In genomic region chr2:113370478-113371091, GRCh38 we compare ENCODE assay signal across 8 cellular contexts.
DNase-seq lines count a peak whose midpoint lies in the region; ATAC-seq and TF ChIP-seq lines count a peak whose summit lies in the region.

No MANE protein-coding gene starts in this region.

- H3K9me3 ChIP-seq in Panc1 (ENCODE audit: control insufficient read depth, insufficient read depth, low read depth, low read length) (no peaks in the 10 kb centered on the region), right cardiac atrium (ENCODE audit: control insufficient read depth, low read length) (no peaks in the 10 kb centered on the region), spleen (no peaks in the 10 kb centered on the region)

- no peaks in the 10 kb centered on the region for H3K36me3 Mint-ChIP-seq in activated naive CD8-positive, alpha-beta T cell treated with anti-CD3 and anti-CD28 coated beads, Interleukin-2, amount 10 ng/mL, durations not matched to agents 7 days and 5 days

- CTCF ChIA-PET in Panc1 (lab: Charles Lee), result interaction anchor here (1.2 to 1.4 kb wide), 2 partner anchors 122 to 166 kb away, joined by 5 to 14 read pairs; no protein-coding TSS in a partner anchor

- H3K4me3 Mint-ChIP-seq in activated naive CD8-positive, alpha-beta T cell treated with anti-CD3 and anti-CD28 coated beads, Interleukin-2, amount 10 ng/mL, durations not matched to agents 7 days and 5 days, result no peak overlapping the region

- H3K27me3 ChIP-seq in Panc1 (ENCODE audit: control insufficient read depth, insufficient read depth, low read length), result no peaks in the 10 kb centered on the region
- no peaks in the 10 kb centered on the region for H3K27me3 ChIP-seq in right cardiac atrium (ENCODE audit: control insufficient read depth, insufficient read depth)
- H3K27me3 ChIP-seq in spleen (replicated peaks in 1 of 7), result no peaks in the 10 kb centered on the region

- in situ Hi-C loops in Panc1 (cut with HindIII; ENCODE audit: low pct_unique_long_range_greater_than_20kb, low sequenced_read_pairs), result no loop called here

- H3K9me3 Mint-ChIP-seq in activated naive CD8-positive, alpha-beta T cell treated with anti-CD3 and anti-CD28 coated beads, Interleukin-2, amount 10 ng/mL, durations not matched to agents 7 days and 5 days, result no peaks in the 10 kb centered on the region

- H3K4me1 Mint-ChIP-seq in activated naive CD8-positive, alpha-beta T cell treated with anti-CD3 and anti-CD28 coated beads, Interleukin-2, amount 10 ng/mL, durations not matched to agents 7 days and 5 days, result peaks cover 25% of the 10 kb centered on the region

- H3K36me3 ChIP-seq in Panc1 (ENCODE audit: control insufficient read depth, insufficient read depth, low read length) (no peaks in the 10 kb centered on the region), spleen (no peaks in the 10 kb centered on the region)

- BruUV-seq in Panc1 (replicated peaks; lab: Mats Ljungman, UMichigan), result no TSS peak

- DNase-seq in activated naive CD4-positive, alpha-beta T cell treated with Interleukin-2 at 50 U/mL for 16 hours, result peak; percentile 61
- DNase-seq in activated naive CD4-positive, alpha-beta T cell (lab: John Stamatoyannopoulos, UW), result no peak
- DNase-seq in Panc1 (ENCODE audit: low read depth, low spot score) (peak; percentile 61), right cardiac atrium (peak; percentile 63 to 77 (median 74)), spleen (no peak)
- DNase-seq in activated naive CD8-positive, alpha-beta T cell treated with anti-CD3 and anti-CD28 coated beads, Interleukin-2, amount 10 ng/mL, durations not matched to agents 7 days and 5 days, result peak; percentile 61

- POLR2A ChIA-PET in Panc1 (lab: Charles Lee), result no interaction called here
- POLR2A ChIA-PET in activated naive CD8-positive, alpha-beta T cell treated with anti-CD3 and anti-CD28 coated beads, Interleukin-2, amount 10 ng/mL, durations not matched to agents 7 days and 5 days (lab: Charles Lee), result interaction anchor here (1.7 kb wide), 1 partner anchor 122 kb away, joined by 4 read pairs; no protein-coding TSS in a partner anchor

- no peaks in the 10 kb centered on the region for H3K4me1 ChIP-seq in Panc1 (ENCODE audit: control insufficient read depth, insufficient read depth, low read length)
- H3K4me1 ChIP-seq in right cardiac atrium (ENCODE audit: control insufficient read depth, insufficient read depth, low read length), result peaks cover 1% of the 10 kb centered on the region
- H3K4me1 ChIP-seq in spleen, result peaks cover 0 to 11% (median 4%) of the 10 kb centered on the region in 6 donors

- 12% methylated on average over 9 of the region's 9 CpGs for WGBS in right cardiac atrium
- 10 to 15% (median 13%) methylated on average over 9 of the region's 9 CpGs for WGBS in spleen, 5 donors

- peaks cover 7% of the 10 kb centered on the region for H3K27me3 Mint-ChIP-seq in activated naive CD8-positive, alpha-beta T cell treated with anti-CD3 and anti-CD28 coated beads, Interleukin-2, amount 10 ng/mL, durations not matched to agents 7 days and 5 days

- H3K4me3 ChIP-seq in Panc1 (ENCODE audit: low read depth in 2 of 2, low read length in 2 of 2) (no peak overlapping the region), right cardiac atrium (ENCODE audit: low read length) (no peak overlapping the region), spleen (no peak overlapping the region)

- TF ChIP-seq POLR2A in spleen (IDR thresholded peaks at IDR 0.05), result no peak

- H3K27ac ChIP-seq in Panc1 (ENCODE audit: low read length) (no peak overlapping the region), right cardiac atrium (ENCODE audit: low read length) (no peak overlapping the region), spleen (no peak overlapping the region)

- H3K27ac Mint-ChIP-seq in activated naive CD8-positive, alpha-beta T cell treated with anti-CD3 and anti-CD28 coated beads, Interleukin-2, amount 10 ng/mL, durations not matched to agents 7 days and 5 days, result peak overlapping the region; percentile 70

- TF ChIP-seq CTCF in Panc1 (IDR thresholded peaks at IDR 0.05) (peak; percentile 79), spleen (IDR thresholded peaks at IDR 0.05 in 8 of 11, conservative IDR thresholded peaks at IDR 0.05 in 3 of 11) (peak; percentile 33 to 82 (median 64))

- intact Hi-C loops in Panc1 (cut with micrococcal nuclease; ENCODE audit: unreplicated experiment) (loop anchor here (1.0 to 5.0 kb wide), 3 partner anchors 121 to 233 kb away; no protein-coding TSS in a partner anchor), right cardiac atrium (cut with DNase I) (loop anchor here (2.0 to 10.0 kb wide), 6 partner anchors 118 to 236 kb away; no protein-coding TSS in a partner anchor), spleen (cut with DNase I; ENCODE audit: low total_unique reads) (loop anchor here (5.0 kb wide), 1 partner anchor 233 kb away; no protein-coding TSS in a partner anchor)

- ATAC-seq in Panc1, result peak; percentile 98
- peak; percentile 95 for ATAC-seq in activated naive CD8-positive, alpha-beta T cell treated with anti-CD3 and anti-CD28 coated beads, Interleukin-2, amount 10 ng/mL, durations not matched to agents 7 days and 5 days (ENCODE audit: low read depth)
- ATAC-seq in right cardiac atrium, result peak; percentile 82 to 90
- ATAC-seq in HG02840 (IDR thresholded peaks at IDR 0.05; ENCODE audit: low FRiP score, unreplicated experiment), result no peak
- no peak for ATAC-seq in GM18867 (IDR thresholded peaks at IDR 0.05; ENCODE audit: unreplicated experiment)

Comparison
In these comparisons a context has a peak if more than half of its experiments do, and no peak if none do; other contexts are left out.
1. DNase-seq: peak in activated naive CD4-positive, alpha-beta T cell treated with Interleukin-2 at 50 U/mL for 16 hours (single experiment), Panc1 (single experiment), activated naive CD8-positive, alpha-beta T cell treated with anti-CD3 and anti-CD28 coated beads, Interleukin-2, amount 10 ng/mL, durations not matched to agents 7 days and 5 days (single experiment) and right cardiac atrium (3 of 3); none in activated naive CD4-positive, alpha-beta T cell (0 of 4) and spleen (single experiment).
2. ATAC-seq: peak in Panc1 (single experiment), activated naive CD8-positive, alpha-beta T cell treated with anti-CD3 and anti-CD28 coated beads, Interleukin-2, amount 10 ng/mL, durations not matched to agents 7 days and 5 days (single experiment) and right cardiac atrium (2 of 2); none in HG02840 (single experiment) and GM18867 (single experiment).